19 cellular contexts compared by ENCODE assay signal in genomic region chr7:88881136-88881535, GRCh38.
A peak's percentile ranks its signal among the peaks of the same experiment; 100 is the strongest.
DNase-seq lines count a peak whose midpoint lies in the region; ATAC-seq, FAIRE-seq and TF ChIP-seq lines count a peak whose summit lies in the region.
"Had no signal": no experiment of that assay in that cellular context is flagged by ENCODE, and none has a peak within 500 bp of the region (broad histone marks: within the 10 kb centered on the region; RNA-seq: fewer than 3 reads in every experiment).

No MANE protein-coding gene starts in this region.

- H3K27me3 ChIP-seq in HepG2 (ENCODE audit: control insufficient read depth in 1 of 2, insufficient read depth in 2 of 2, low read length in 2 of 2), result no peaks in the 10 kb centered on the region
- H3K27me3 ChIP-seq in right lobe of liver, result no peaks in the 10 kb centered on the region
- H3K27me3 ChIP-seq: BLaER1 had no signal

- H3K4me2 ChIP-seq in HepG2 (ENCODE audit: low read depth, low read length), result no peak overlapping the region
- H3K4me2 ChIP-seq: BLaER1 had no signal

- POLR2A ChIA-PET in HepG2 (lab: Yijun Ruan, JAX), result no interaction called here

- no peak overlapping the region for H2AFZ ChIP-seq in HepG2 (ENCODE audit: low read length)

- no peaks in the 10 kb centered on the region for H3K4me1 ChIP-seq in HepG2 (ENCODE audit: insufficient read depth, low read length)
- H3K4me1 ChIP-seq in right lobe of liver, result no peaks in the 10 kb centered on the region
- H3K4me1 ChIP-seq: BE2C, BLaER1 had no signal

- H3K27ac ChIP-seq in HepG2 (ENCODE audit: extremely low read length, insufficient read depth, low read length) (no peak overlapping the region), right lobe of liver (no peak overlapping the region), SK-N-MC (peak overlapping the region; percentile 98; the same call in 1 of the 2 replicates)
- H3K27ac ChIP-seq: 22Rv1, BLaER1 had no signal

- no TSS peak for BruUV-seq in HepG2 (replicated peaks; lab: Mats Ljungman, UMichigan)

- TF ChIP-seq EP300 in HepG2 (IDR thresholded peaks at IDR 0.05; ENCODE audit: low read depth in 2 of 2, low read length in 2 of 2), result no peak
- no peak for TF ChIP-seq EP300 in HepG2 (CRISPR knock-in tag; IDR thresholded peaks at IDR 0.05; ENCODE audit: borderline replicate concordance)

- H3K79me2 ChIP-seq in HepG2 (ENCODE audit: insufficient read depth, low read length), result no peaks in the 10 kb centered on the region

- no peak for TF ChIP-seq POLR2A in HepG2 (IDR thresholded peaks at IDR 0.05; ENCODE audit: insufficient read depth in 1 of 2, low read depth in 2 of 2, low read length in 2 of 2)
- no peak for TF ChIP-seq POLR2A in right lobe of liver (IDR thresholded peaks at IDR 0.05)

- ATAC-seq in HepG2 (no peak), right lobe of liver (no peak), HG02938 (IDR thresholded peaks at IDR 0.05; ENCODE audit: unreplicated experiment) (no peak)

- FAIRE-seq in HepG2 (lab: Jason Lieb, UNC), result no peak
- FAIRE-seq: D721Med, GM12891, GM19239 had no signal

- H3K9me3 ChIP-seq in HepG2 (ENCODE audit: low read length) (no peaks in the 10 kb centered on the region), right lobe of liver (no peaks in the 10 kb centered on the region), SK-N-MC (ENCODE audit: low read depth, low read length) (no peaks in the 10 kb centered on the region)
- H3K9me3 ChIP-seq: BE2C, BLaER1 had no signal

- no peak for TF ChIP-seq RAD21 in HepG2 (CRISPR knock-in tag; IDR thresholded peaks at IDR 0.05)

- H3K9ac ChIP-seq in HepG2 (ENCODE audit: insufficient read depth, low read depth, low read length), result no peak overlapping the region
- no peak overlapping the region for H3K9ac ChIP-seq in SK-N-MC (ENCODE audit: insufficient read length)
- H3K9ac ChIP-seq: BLaER1 had no signal

- intact Hi-C loops in HepG2 (cut with micrococcal nuclease; ENCODE audit: unreplicated experiment) (no loop called here), right lobe of liver (cut with DNase I) (no loop called here)

- TF ChIP-seq CTCF in HepG2 (CRISPR knock-in tag; IDR thresholded peaks at IDR 0.05) (no peak), right lobe of liver (IDR thresholded peaks at IDR 0.05) (no peak)

- no peak for DNase-seq in HepG2 (ENCODE audit: low spot score)
- no peak for DNase-seq in right lobe of liver
- no peak for DNase-seq in SK-N-MC (ENCODE audit: low read depth, low spot score)
- DNase-seq in D341Med (ENCODE audit: low spot score), result no peak
- DNase-seq: ACHN; BE2C; C1 segment of cervical spinal cord; CD4-positive, alpha-beta memory T cell; CD4-positive, CD25-positive, alpha-beta regulatory T cell; CD8-positive, alpha-beta memory T cell; COR-L47; DMS79 treated with DMSO at 0.1 percent for 48 hours; GF-D8 had no signal

- H3K4me3 ChIP-seq in HepG2 (replicated peaks in 1 of 3; ENCODE audit: insufficient read depth in 1 of 3, low read depth in 2 of 3, low read length in 3 of 3) (no peak overlapping the region), right lobe of liver (no peak overlapping the region), SK-N-MC (no peak overlapping the region)
- H3K4me3 ChIP-seq: BLaER1 had no signal

- H3K36me3 ChIP-seq in HepG2 (replicated peaks in 1 of 2; ENCODE audit: control insufficient read depth in 1 of 2, insufficient read depth in 2 of 2, low read length in 2 of 2) (no peaks in the 10 kb centered on the region), right lobe of liver (no peaks in the 10 kb centered on the region), SK-N-MC (ENCODE audit: insufficient read depth, low read length) (no peaks in the 10 kb centered on the region)
- H3K36me3 ChIP-seq: BE2C, BLaER1 had no signal

- in situ Hi-C loops in HepG2 (cut with HindIII; ENCODE audit: extremely low pct_ligation_motif_present, low pct_unique_long_range_greater_than_20kb), result no loop called here

- 0 out of 2 replicates have a peak, but pooled peaks cover 3% of the 10 kb centered on the region for H4K20me1 ChIP-seq in HepG2 (ENCODE audit: insufficient read depth, low read length)
- H4K20me1 ChIP-seq: BLaER1 had no signal

- CTCF ChIA-PET in HepG2 (lab: Yijun Ruan, JAX; ENCODE audit: low intra/inter-chr PET ratio, low total read pairs), result no interaction called here

TF ChIP-seq in HepG2, 621 proteins besides CTCF, POLR2A, EP300 and RAD21:
- TF ChIP-seq ZBTB49 (CRISPR knock-in tag; IDR thresholded peaks at IDR 0.05; ENCODE audit: borderline replicate concordance) (no peak), MBNL3 (CRISPR knock-in tag; conservative IDR thresholded peaks at IDR 0.05) (no peak), JUND (CRISPR knock-in tag; IDR thresholded peaks at IDR 0.05) (no peak), HNRNPL (IDR thresholded peaks at IDR 0.05; ENCODE audit: low read depth, low read length) (no peak), ZNF891 (CRISPR knock-in tag; IDR thresholded peaks at IDR 0.05) (no peak), MAFF (IDR thresholded peaks at IDR 0.05; ENCODE audit: low read depth, low read length) (0 out of 2 replicates have a peak, but pooled peaks have one; percentile 51), KMT2B (CRISPR knock-in tag; IDR thresholded peaks at IDR 0.05) (no peak), GPN1 (CRISPR knock-in tag; IDR thresholded peaks at IDR 0.05; ENCODE audit: borderline replicate concordance) (no peak), MED13 (CRISPR knock-in tag; IDR thresholded peaks at IDR 0.05) (no peak), ZHX2 (IDR thresholded peaks at IDR 0.05; ENCODE audit: low read depth) (no peak), ZHX2 (CRISPR knock-in tag; IDR thresholded peaks at IDR 0.05; ENCODE audit: borderline replicate concordance) (no peak), SMAD3 (CRISPR knock-in tag; IDR thresholded peaks at IDR 0.05) (no peak), MAFK (conservative IDR thresholded peaks at IDR 0.05 in 1 of 2, IDR thresholded peaks at IDR 0.05 in 1 of 2; ENCODE audit: low read length in 2 of 2) (peak; percentile 14 to 68; a peak in 2 of 4 replicates), RNF2 (conservative IDR thresholded peaks at IDR 0.05; ENCODE audit: low read depth) (no peak), NCOA1 (CRISPR knock-in tag; IDR thresholded peaks at IDR 0.05) (no peak), HES4 (CRISPR knock-in tag; IDR thresholded peaks at IDR 0.05; ENCODE audit: borderline replicate concordance) (no peak), SP5 (CRISPR knock-in tag; IDR thresholded peaks at IDR 0.05; ENCODE audit: borderline replicate concordance, low read depth) (no peak)
